Comparison of ENCODE assay signal across 36 cellular contexts in genomic region chr17:47760409-47761140, GRCh38. TPM values are rescaled to one million over a fixed set of nuclear protein-coding genes. Genes with fewer than 3 reads are reported as not detected.
"Had no signal": no experiment of that assay in that cellular context is flagged by ENCODE, and none has a peak within 500 bp of the region (broad histone marks: within the 10 kb centered on the region; RNA-seq: fewer than 3 reads in every experiment).

No MANE protein-coding gene starts in this region.

- H3K36me3 ChIP-seq: ascending aorta, cardiac muscle cell had no signal

- ATAC-seq: activated CD8-positive, alpha-beta T cell treated with anti-CD3 and anti-CD28 coated beads for 36 hours; activated naive CD8-positive, alpha-beta T cell treated with anti-CD3 and anti-CD28 coated beads, Interleukin-2, amount 50 U/mL, for 24 hours had no signal

- H3K9me3 Mint-ChIP-seq: central memory CD8-positive, alpha-beta T cell had no signal

- H3K27ac Mint-ChIP-seq: activated B cell treated with CpG ODN at 0.5 μM for 24 hours; activated CD4-positive, alpha-beta memory T cell treated with anti-CD3 and anti-CD28 coated beads for 36 hours; activated CD4-positive, alpha-beta T cell treated with anti-CD3 and anti-CD28 coated beads, Interleukin-2, amount 10 ng/mL, durations not matched to agents 24 days and 14 days; activated CD8-positive, alpha-beta T cell treated with anti-CD3 and anti-CD28 coated beads for 36 hours; activated naive CD4-positive, alpha-beta T cell treated with anti-CD3 and anti-CD28 coated beads, Interleukin-2, amount 10 ng/mL, durations not matched to agents 7 days and 5 days; activated naive CD4-positive, alpha-beta T cell treated with anti-CD3 and anti-CD28 coated beads, Interleukin-2, amount 50 U/mL, for 24 hours; activated naive CD8-positive, alpha-beta T cell; activated naive CD8-positive, alpha-beta T cell treated with anti-CD3 and anti-CD28 coated beads, Interleukin-2, amount 10 ng/mL, durations not matched to agents 7 days and 5 days; activated naive CD8-positive, alpha-beta T cell treated with anti-CD3 and anti-CD28 coated beads, Interleukin-2, amount 50 U/mL, for 24 hours; activated T-cell treated with anti-CD3 and anti-CD28 coated beads, Interleukin-2, amount 50 U/mL, for 24 hours; activated T-helper 2 cell treated with anti-CD3 and anti-CD28 coated beads, Interferon-gamma antibody, Interleukin-2, Interleukin-4, amounts not matched to agents 10 μg/mL and 5 μg/mL and 100 μg/mL, durations not matched to agents 14 hours and 24 hours and 36 hours; brain; T-helper 1 cell treated with Interleukin-12 subunit alpha and Interleukin-12 subunit beta and Interleukin-4 antibody, amounts not matched to agents 30 μg/mL and 1 μg/mL, for 36 hours; T-helper 2 cell treated with Interferon-gamma antibody and Interleukin-4, amounts not matched to agents 5 μg/mL and 100 μg/mL, for 36 hours had no signal

- H3K4me3 ChIP-seq: ascending aorta, cardiac muscle cell had no signal

- H3K27ac ChIP-seq: ascending aorta, cardiac muscle cell, VCaP had no signal

- H3K4me1 Mint-ChIP-seq: activated B cell treated with CpG ODN at 0.5 μM for 24 hours, brain had no signal

- DNase-seq: activated B cell treated with CpG ODN at 0.5 μM for 24 hours; activated CD4-positive, alpha-beta memory T cell treated with anti-CD3 and anti-CD28 coated beads for 36 hours; activated CD4-positive, alpha-beta T cell treated with anti-CD3 and anti-CD28 coated beads for 4 hours; activated CD4-positive, alpha-beta T cell treated with anti-CD3 and anti-CD28 coated beads, Interleukin-2, amount 10 ng/mL, durations not matched to agents 24 days and 14 days; activated CD4-positive, alpha-beta T cell treated with anti-CD3 and anti-CD28 coated beads, Interleukin-2, amount 50 U/mL, for 1 hour; activated CD4-positive, alpha-beta T cell treated with anti-CD3 and anti-CD28 coated beads, Interleukin-2, amount 50 U/mL, for 4 hours; activated CD4-positive, CD25-positive, alpha-beta regulatory T cell treated with anti-CD3 and anti-CD28 coated beads, Interleukin-2, amount 50 U/mL, for 72 hours; activated CD8-positive, alpha-beta memory T cell treated with anti-CD3 and anti-CD28 coated beads, Interleukin-2, amount 50 U/mL, for 48 hours; activated CD8-positive, alpha-beta T cell treated with anti-CD3 and anti-CD28 coated beads for 36 hours; activated effector memory CD4-positive, alpha-beta T cell treated with Interleukin-2 at 50 U/mL for 16 hours; activated gamma-delta T cell; activated naive CD4-positive, alpha-beta T cell treated with anti-CD3 and anti-CD28 coated beads, Interleukin-2, amount 10 ng/mL, durations not matched to agents 7 days and 5 days; activated naive CD4-positive, alpha-beta T cell treated with Interleukin-2 at 50 U/mL for 16 hours; activated naive CD8-positive, alpha-beta T cell treated with anti-CD3 and anti-CD28 coated beads, Interleukin-2, amount 10 ng/mL, durations not matched to agents 7 days and 5 days; activated naive CD8-positive, alpha-beta T cell treated with anti-CD3 and anti-CD28 coated beads, Interleukin-2, amount 50 U/mL, for 24 hours; activated T-cell treated with anti-CD3 and anti-CD28 coated beads, Interleukin-2, amount 50 U/mL, for 24 hours; activated T-cell treated with anti-CD3 and anti-CD28 coated beads, Interleukin-2, amount 50 U/mL, for 48 hours; amygdala; anterior cingulate cortex; caudate nucleus; cerebellar nuclear complex; T-helper 1 cell; T-helper 2 cell; T-helper 9 cell had no signal

- H3K27me3 Mint-ChIP-seq: central memory CD8-positive, alpha-beta T cell had no signal

- H3K4me3 Mint-ChIP-seq: activated B cell treated with CpG ODN at 0.5 μM for 24 hours; activated CD4-positive, alpha-beta memory T cell treated with anti-CD3 and anti-CD28 coated beads for 36 hours; activated CD4-positive, alpha-beta T cell treated with anti-CD3 and anti-CD28 coated beads, Interleukin-2, amount 10 ng/mL, durations not matched to agents 24 days and 14 days; activated CD8-positive, alpha-beta T cell treated with anti-CD3 and anti-CD28 coated beads for 36 hours; activated naive CD4-positive, alpha-beta T cell treated with anti-CD3 and anti-CD28 coated beads, Interleukin-2, amount 10 ng/mL, durations not matched to agents 7 days and 5 days; activated naive CD4-positive, alpha-beta T cell treated with anti-CD3 and anti-CD28 coated beads, Interleukin-2, amount 50 U/mL, for 24 hours; activated naive CD8-positive, alpha-beta T cell; activated naive CD8-positive, alpha-beta T cell treated with anti-CD3 and anti-CD28 coated beads, Interleukin-2, amount 10 ng/mL, durations not matched to agents 7 days and 5 days; activated naive CD8-positive, alpha-beta T cell treated with anti-CD3 and anti-CD28 coated beads, Interleukin-2, amount 50 U/mL, for 24 hours; activated T-cell treated with anti-CD3 and anti-CD28 coated beads, Interleukin-2, amount 50 U/mL, for 24 hours; brain; central memory CD8-positive, alpha-beta T cell; T-helper 1 cell treated with Interleukin-12 subunit alpha and Interleukin-12 subunit beta and Interleukin-4 antibody, amounts not matched to agents 30 μg/mL and 1 μg/mL, for 36 hours; T-helper 2 cell treated with Interferon-gamma antibody and Interleukin-4, amounts not matched to agents 5 μg/mL and 100 μg/mL, for 36 hours had no signal

- H3K4me1 ChIP-seq: ascending aorta had no signal

- H3K27me3 ChIP-seq: ascending aorta had no signal

- H3K36me3 Mint-ChIP-seq: activated CD4-positive, alpha-beta memory T cell treated with anti-CD3 and anti-CD28 coated beads for 36 hours; activated naive CD4-positive, alpha-beta T cell treated with anti-CD3 and anti-CD28 coated beads, Interleukin-2, amount 10 ng/mL, durations not matched to agents 7 days and 5 days; activated naive CD8-positive, alpha-beta T cell treated with anti-CD3 and anti-CD28 coated beads, Interleukin-2, amount 10 ng/mL, durations not matched to agents 7 days and 5 days; brain had no signal

- FAIRE-seq: bronchial epithelial cell, TTC549 had no signal

RNA-seq across cellular contexts. Expression of gene TBX21, which starts 27.5 kb away (rescaled TPM):
- total RNA-seq: ascending aorta, bronchial epithelial cell had no signal
